8 cellular contexts compared by ENCODE assay signal in the genomic region with DNA sequence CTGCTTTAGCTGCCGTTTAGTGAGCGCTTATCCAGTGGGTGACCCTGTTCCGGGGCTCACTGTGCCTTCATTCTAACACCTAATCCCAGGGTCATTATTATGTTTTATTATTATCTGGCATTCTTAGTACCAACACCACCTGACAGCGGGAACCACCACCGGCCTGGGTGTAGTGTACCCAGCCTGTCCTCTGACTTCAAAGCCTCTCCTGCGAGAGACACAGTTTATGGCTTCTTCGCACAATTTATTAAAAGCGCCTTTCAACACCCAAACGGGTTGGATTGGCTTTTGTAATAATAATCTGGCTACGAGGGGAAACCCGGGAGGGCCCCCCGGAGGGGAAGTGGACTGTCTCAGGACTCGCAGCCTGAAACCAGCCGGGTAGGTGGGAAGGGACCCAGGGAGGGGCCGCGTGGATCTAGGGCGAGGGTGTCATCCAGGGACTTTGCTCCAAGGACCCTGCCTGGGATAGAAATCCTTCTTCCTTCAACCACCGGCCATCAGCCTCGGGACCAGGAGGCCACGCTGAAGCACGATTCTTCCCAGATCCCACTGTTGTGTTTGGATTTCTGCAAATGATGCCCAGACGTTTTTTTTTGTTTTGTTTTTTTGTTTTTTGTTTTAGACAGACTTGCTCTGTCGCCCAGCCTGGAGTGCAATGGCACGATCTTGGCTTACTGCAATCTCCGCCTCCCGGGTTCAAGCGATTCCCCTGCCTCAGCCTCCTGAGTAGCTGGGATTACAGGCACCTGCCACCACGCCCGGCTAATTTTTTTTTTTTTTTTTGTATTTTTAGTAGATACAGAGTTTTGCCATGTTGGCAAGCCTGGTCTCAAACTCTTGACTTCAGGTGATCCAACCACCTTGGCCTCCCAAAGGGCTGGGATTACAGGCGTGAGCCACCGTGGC. TPM values are rescaled to one million over a fixed set of nuclear protein-coding genes. Genes with fewer than 3 reads are reported as not detected.
A peak's percentile ranks its signal among the peaks of the same experiment; 100 is the strongest.
DNase-seq lines count a peak whose midpoint lies in the region; ATAC-seq and TF ChIP-seq lines count a peak whose summit lies in the region.

No MANE protein-coding gene starts in this region.

- no peaks in the 10 kb centered on the region for H3K9me2 ChIP-seq in PC-9 (ENCODE audit: insufficient read depth)

- H3K4me3 ChIP-seq in GM08714 (ENCODE audit: low read length) (peak overlapping the region; percentile 10; the same call in 1 of the 2 replicates), PC-9 (peak overlapping the region; percentile 69), epithelial cell of proximal tubule (ENCODE audit: low read depth, low read length) (peak overlapping the region; percentile 86)

- TF ChIP-seq CTCF in PC-9 (conservative IDR thresholded peaks at IDR 0.05): no peak
- TF ChIP-seq CTCF in epithelial cell of proximal tubule (conservative IDR thresholded peaks at IDR 0.05; ENCODE audit: low read depth, low read length): no peak

- DNase-seq in PC-9 (no peak), epithelial cell of proximal tubule (ENCODE audit: low read depth) (no peak), retina (peak; percentile 52), posterior vena cava (ENCODE audit: low spot score) (no peak)

- peaks cover 3% of the 10 kb centered on the region; the same call in 1 of the 2 replicates for H3F3A ChIP-seq in PC-9 (ENCODE audit: insufficient read depth, low read depth)

- no peak overlapping the region for H3K27ac ChIP-seq in PC-9

- H3K27me3 ChIP-seq in PC-9 (ENCODE audit: insufficient read depth, low read depth): no peaks in the 10 kb centered on the region

- H3K79me2 ChIP-seq in PC-9 (ENCODE audit: low read depth): peaks cover 17% of the 10 kb centered on the region

- CTCF ChIA-PET in PC-9 (lab: Charles Lee): no interaction called here

- TSS peak; percentile 64 for BruUV-seq in PC-9 (replicated peaks; lab: Mats Ljungman, UMichigan)

- H4K20me1 ChIP-seq in PC-9 (ENCODE audit: insufficient read depth): peaks cover 5% of the 10 kb centered on the region

- POLR2A ChIA-PET in PC-9 (lab: Charles Lee; ENCODE audit: unreplicated experiment): no interaction called here

- no peak overlapping the region for H2AFZ ChIP-seq in PC-9

- intact Hi-C loops in PC-9 (cut with micrococcal nuclease; ENCODE audit: unreplicated experiment) (loop anchor here (5.0 to 10.0 kb wide), 2 partner anchors 76 to 114 kb away; partner anchors contain the start of genes ANKRD24 and SIRT6), posterior vena cava (cut with DNase I) (no loop called here)

- no peaks in the 10 kb centered on the region for H3K36me3 ChIP-seq in PC-9 (ENCODE audit: low read depth)

- peaks cover 4% of the 10 kb centered on the region for H3K4me1 ChIP-seq in PC-9 (replicated peaks; ENCODE audit: insufficient read depth)

- no peak for ATAC-seq in activated CD4-positive, CD25-positive, alpha-beta regulatory T cell treated with anti-CD3 and anti-CD28 coated beads, Interleukin-2, amount 50 U/mL, for 24 hours
- ATAC-seq in GM21423 (IDR thresholded peaks at IDR 0.05; ENCODE audit: unreplicated experiment) (no peak), HG03442 (IDR thresholded peaks at IDR 0.05; ENCODE audit: unreplicated experiment) (no peak)

- peak overlapping the region; percentile 76 for H3K4me2 ChIP-seq in PC-9

- H3K9me3 ChIP-seq in PC-9 (ENCODE audit: insufficient read depth, low read depth): no peaks in the 10 kb centered on the region

RNA-seq across cellular contexts. Expression of gene ZBTB7A, which starts 1.6 kb away (rescaled TPM):
- total RNA-seq in PC-9 (2021): 41.2 and 48.2 TPM in 2 replicates
- 22.1 and 28.1 TPM in 2 replicates for total RNA-seq in epithelial cell of proximal tubule
- 10 to 100 TPM; 41.8 to 50.6 TPM for total RNA-seq in posterior vena cava

RNA-seq across cellular contexts. Expression of gene MAP2K2, which starts 55.6 kb away (rescaled TPM):
- total RNA-seq in PC-9 (2021) (160 and 211 TPM in 2 replicates), epithelial cell of proximal tubule (123 and 138 TPM in 2 replicates), posterior vena cava (10 to 100 TPM; 82.8 to 88.4 TPM)

Comparison
In these comparisons a context has a peak if more than half of its experiments do, and no peak if none do; other contexts are left out.
1. H3K4me3 ChIP-seq: peak in every context shown above with its lines; median percentile 86 in epithelial cell of proximal tubule; 69 in PC-9; 10 in GM08714.